22 cellular contexts compared by ENCODE assay signal in genomic region chr3:41125258-41125657, GRCh38.
"Had no signal": no experiment of that assay in that cellular context is flagged by ENCODE, and none has a peak within 500 bp of the region (broad histone marks: within the 10 kb centered on the region; RNA-seq: fewer than 3 reads in every experiment).

No MANE protein-coding gene starts in this region.

- ATAC-seq: activated T-cell treated with anti-CD3 and anti-CD28 coated beads, Interleukin-2, amount 50 U/mL, for 4 hours; PC-3; T-helper 17 cell had no signal

- H3K4me3 Mint-ChIP-seq: activated CD4-positive, alpha-beta memory T cell treated with anti-CD3 and anti-CD28 coated beads for 36 hours; activated CD4-positive, alpha-beta T cell treated with anti-CD3 and anti-CD28 coated beads, Interleukin-2, amount 10 ng/mL, durations not matched to agents 7 days and 5 days; activated naive CD4-positive, alpha-beta T cell treated with anti-CD3 and anti-CD28 coated beads for 36 hours; activated naive CD8-positive, alpha-beta T cell; activated T-cell treated with anti-CD3 and anti-CD28 coated beads, Interleukin-2, amount 50 U/mL, for 4 hours; T-helper 17 cell had no signal

- DNase-seq: activated CD4-positive, alpha-beta memory T cell treated with anti-CD3 and anti-CD28 coated beads for 36 hours; activated CD4-positive, alpha-beta T cell treated with anti-CD3 and anti-CD28 coated beads, Interleukin-2, amount 10 ng/mL, durations not matched to agents 7 days and 5 days; activated CD4-positive, CD25-positive, alpha-beta regulatory T cell; activated CD8-positive, alpha-beta memory T cell treated with anti-CD3 and anti-CD28 coated beads for 24 hours; activated gamma-delta T cell; activated naive CD4-positive, alpha-beta T cell treated with anti-CD3 and anti-CD28 coated beads for 36 hours; activated T-cell treated with anti-CD3 and anti-CD28 coated beads, Interleukin-2, amount 50 U/mL, for 4 hours; brain microvascular endothelial cell; Kasumi-1; KBM-7; NCI-H1092; NCI-H1417; NCI-H187 treated with DMSO at 0.1 percent for 48 hours; NCI-H2081 treated with DMSO at 0.1 percent for 48 hours; NCI-H446; NCI-H524; PC-3; SIG-M5; T-helper 17 cell; T-helper 9 cell had no signal

- H3K4me3 ChIP-seq: cardiac muscle cell had no signal

- H3K36me3 ChIP-seq: brain microvascular endothelial cell, cardiac muscle cell had no signal

- H3K27ac ChIP-seq: brain microvascular endothelial cell, cardiac muscle cell had no signal

- H3K27me3 Mint-ChIP-seq: activated CD4-positive, alpha-beta T cell treated with anti-CD3 and anti-CD28 coated beads, Interleukin-2, amount 10 ng/mL, durations not matched to agents 7 days and 5 days; activated naive CD8-positive, alpha-beta T cell; T-helper 17 cell had no signal

- H3K4me1 Mint-ChIP-seq: activated CD4-positive, alpha-beta T cell treated with anti-CD3 and anti-CD28 coated beads, Interleukin-2, amount 10 ng/mL, durations not matched to agents 7 days and 5 days; T-helper 17 cell had no signal

- H3K27ac Mint-ChIP-seq: activated CD4-positive, alpha-beta memory T cell treated with anti-CD3 and anti-CD28 coated beads for 36 hours; activated CD4-positive, alpha-beta T cell treated with anti-CD3 and anti-CD28 coated beads, Interleukin-2, amount 10 ng/mL, durations not matched to agents 7 days and 5 days; activated naive CD4-positive, alpha-beta T cell treated with anti-CD3 and anti-CD28 coated beads for 36 hours; activated naive CD8-positive, alpha-beta T cell; T-helper 17 cell had no signal

- H3K27me3 ChIP-seq: brain microvascular endothelial cell, cardiac muscle cell had no signal
